In the genomic region with DNA sequence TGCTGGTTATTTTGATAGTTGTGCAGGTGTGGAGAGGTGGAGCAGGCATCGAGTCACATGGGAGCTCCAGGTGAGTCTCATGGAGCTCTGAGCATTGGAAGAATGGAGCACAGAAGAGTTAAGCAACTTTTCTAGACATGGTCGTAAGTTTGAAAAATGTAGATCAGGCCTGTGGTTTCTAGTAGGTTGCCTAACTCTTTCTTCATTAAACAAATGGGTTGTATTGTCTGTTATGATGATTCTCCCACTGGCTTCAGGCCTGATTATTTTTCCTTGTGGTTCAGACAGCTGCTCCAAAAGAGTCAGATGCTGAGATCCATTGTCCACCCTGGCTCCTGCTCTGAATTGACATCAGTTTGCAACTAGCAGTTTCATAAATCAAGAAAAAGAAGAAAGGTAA, we compare ENCODE assay signal across 13 cellular contexts.
DNase-seq lines count a peak whose midpoint lies in the region; ATAC-seq and TF ChIP-seq lines count a peak whose summit lies in the region.
"Had no signal": no experiment of that assay in that cellular context is flagged by ENCODE, and none has a peak within 500 bp of the region (broad histone marks: within the 10 kb centered on the region; RNA-seq: fewer than 3 reads in every experiment).

No MANE protein-coding gene starts in this region.

- H3K4me3 Mint-ChIP-seq in MCF 10A (ENCODE audit: unreplicated experiment) (no peak overlapping the region), Caco-2 (ENCODE audit: unreplicated experiment) (no peak overlapping the region)
- H3K4me3 Mint-ChIP-seq: activated CD8-positive, alpha-beta memory T cell treated with anti-CD3 and anti-CD28 coated beads, Interleukin-2, amount 10 ng/mL, durations not matched to agents 7 days and 5 days had no signal

- intact Hi-C loops in MCF 10A (cut with micrococcal nuclease) (loop anchor here (10.0 kb wide), 1 partner anchor 716 kb away; a partner anchor contains a TSS), lower lobe of right lung (cut with DNase I) (no loop called here), Caco-2 (cut with micrococcal nuclease; ENCODE audit: unreplicated experiment) (loop anchor here (2.0 kb wide), 1 partner anchor 46 kb away; no protein-coding TSS in a partner anchor), dorsolateral prefrontal cortex (cut with DNase I) (loop anchor here in 1 of 2 donors (10.0 kb wide), 2 partner anchors 276 to 1116 kb away; a partner anchor contains a TSS), right lobe of liver (cut with DNase I) (loop anchor here in 1 of 2 donors (10.0 kb wide), 1 partner anchor 436 kb away; no protein-coding TSS in a partner anchor)

- H3K27me3 ChIP-seq in lower lobe of right lung (ENCODE audit: low read depth): no peaks in the 10 kb centered on the region
- no peaks in the 10 kb centered on the region for H3K27me3 ChIP-seq in Caco-2 (replicated peaks; ENCODE audit: control insufficient read depth, insufficient read depth, low read length)
- H3K27me3 ChIP-seq in dorsolateral prefrontal cortex: no peaks in the 10 kb centered on the region
- no peaks in the 10 kb centered on the region for H3K27me3 ChIP-seq in right lobe of liver

- H3K27ac Mint-ChIP-seq in MCF 10A (ENCODE audit: low read depth, unreplicated experiment) (peak overlapping the region; percentile 84), Caco-2 (ENCODE audit: unreplicated experiment) (no peak overlapping the region)

- BruUV-seq in MCF 10A (replicated peaks; lab: Mats Ljungman, UMichigan): no TSS peak
- no TSS peak for BruUV-seq in Caco-2 (replicated peaks; lab: Mats Ljungman, UMichigan)

- ATAC-seq in lower lobe of right lung (no peak), right lobe of liver (no peak)
- ATAC-seq: activated CD8-positive, alpha-beta memory T cell treated with anti-CD3 and anti-CD28 coated beads, Interleukin-2, amount 10 ng/mL, durations not matched to agents 7 days and 5 days had no signal

- 83% methylated on average over 2 of the region's 2 CpGs for WGBS in right lobe of liver (ENCODE audit: insufficient coverage, low coverage, low lambda C conversion rate, missing lambda C conversion rate)

- H3K4me1 ChIP-seq in lower lobe of right lung (peaks cover 29% of the 10 kb centered on the region), Caco-2 (no peaks in the 10 kb centered on the region), right lobe of liver (peaks cover 0 to 2% (median 0%) of the 10 kb centered on the region in 4 donors)
- H3K4me1 ChIP-seq: prostate gland had no signal

- H3K4me3 ChIP-seq in lower lobe of right lung (no peak overlapping the region), Caco-2 (ENCODE audit: low read depth, low read length) (no peak overlapping the region), dorsolateral prefrontal cortex (no peak overlapping the region), right lobe of liver (no peak overlapping the region)
- H3K4me3 ChIP-seq: prostate gland had no signal

- no peak for TF ChIP-seq POLR2A in right lobe of liver (IDR thresholded peaks at IDR 0.05)

- H3K36me3 ChIP-seq in KOPT-K1 (ENCODE audit: insufficient read depth, low read length) (no peaks in the 10 kb centered on the region), lower lobe of right lung (no peaks in the 10 kb centered on the region), Caco-2 (ENCODE audit: control insufficient read depth, insufficient read depth, low read length) (no peaks in the 10 kb centered on the region), right lobe of liver (no peaks in the 10 kb centered on the region)
- H3K36me3 ChIP-seq: prostate gland had no signal

- DNase-seq in AG20443 (ENCODE audit: low spot score) (peak; percentile 63), MCF 10A (ENCODE audit: unreplicated experiment) (peak; percentile 69), lower lobe of right lung (no peak), Caco-2 (no peak), NCI-H1105 (lab: John Stamatoyannopoulos, UW) (no peak), dorsolateral prefrontal cortex (no peak), right lobe of liver (no peak)
- DNase-seq: activated CD8-positive, alpha-beta memory T cell treated with anti-CD3 and anti-CD28 coated beads, Interleukin-2, amount 10 ng/mL, durations not matched to agents 7 days and 5 days; DMS 273 treated with DMSO at 0.1 percent for 48 hours; NCI-H1105 treated with DMSO at 0.1 percent for 48 hours; NCI-H82 had no signal

- H3K36me3 Mint-ChIP-seq in MCF 10A (ENCODE audit: insufficient read depth, unreplicated experiment) (no peaks in the 10 kb centered on the region), Caco-2 (ENCODE audit: insufficient read depth, unreplicated experiment) (no peaks in the 10 kb centered on the region)
- H3K36me3 Mint-ChIP-seq: activated CD8-positive, alpha-beta memory T cell treated with anti-CD3 and anti-CD28 coated beads, Interleukin-2, amount 10 ng/mL, durations not matched to agents 7 days and 5 days had no signal

- H3K9me3 Mint-ChIP-seq in MCF 10A (ENCODE audit: unreplicated experiment) (no peaks in the 10 kb centered on the region), Caco-2 (ENCODE audit: unreplicated experiment) (no peaks in the 10 kb centered on the region)

- POLR2A ChIA-PET in MCF 10A (lab: Yijun Ruan, JAX): interaction anchor here (0.5 to 2.3 kb wide), 8 partner anchors 18 to 1073 kb away, joined by 3 to 9 read pairs (median 5); no protein-coding TSS in a partner anchor
- POLR2A ChIA-PET in Caco-2 (lab: Charles Lee): no interaction called here

- CTCF ChIA-PET in MCF 10A (lab: Yijun Ruan, JAX): interaction anchor here (0.6 to 1.9 kb wide), 6 partner anchors 9 to 479 kb away, joined by 3 to 6 read pairs (median 4); no protein-coding TSS in a partner anchor
- CTCF ChIA-PET in Caco-2 (lab: Charles Lee): no interaction called here

- no peak for TF ChIP-seq CTCF in MCF 10A (IDR thresholded peaks at IDR 0.05; ENCODE audit: unreplicated experiment)
- TF ChIP-seq CTCF in lower lobe of right lung (IDR thresholded peaks at IDR 0.05): no peak
- no peak for TF ChIP-seq CTCF in Caco-2 (IDR thresholded peaks at IDR 0.05; ENCODE audit: insufficient read depth in 1 of 2, low read depth in 1 of 2, low read length in 1 of 2, severe bottlenecking in 1 of 2, unreplicated experiment in 1 of 2)
- no peak for TF ChIP-seq CTCF in dorsolateral prefrontal cortex (IDR thresholded peaks at IDR 0.05 in 54 of 56, conservative IDR thresholded peaks at IDR 0.05 in 2 of 56; ENCODE audit: low read depth in 1 of 56, partially characterized antibody in 56 of 56)
- TF ChIP-seq CTCF in right lobe of liver (IDR thresholded peaks at IDR 0.05): no peak

- H3K4me1 Mint-ChIP-seq in MCF 10A (ENCODE audit: insufficient read depth, unreplicated experiment) (peaks cover 38% of the 10 kb centered on the region), Caco-2 (ENCODE audit: low read depth, unreplicated experiment) (no peaks in the 10 kb centered on the region)

- H3K27ac ChIP-seq in KOPT-K1 (ENCODE audit: low read depth, low read length, poor library complexity, severe bottlenecking) (peak overlapping the region; percentile 86), lower lobe of right lung (peak overlapping the region; percentile 22), dorsolateral prefrontal cortex (no peak overlapping the region), right lobe of liver (no peak overlapping the region)

- no peaks in the 10 kb centered on the region for H3K9me3 ChIP-seq in KOPT-K1 (ENCODE audit: insufficient read depth, low read length, poor library complexity, severe bottlenecking)
- no peaks in the 10 kb centered on the region for H3K9me3 ChIP-seq in lower lobe of right lung
- no peaks in the 10 kb centered on the region for H3K9me3 ChIP-seq in Caco-2
- H3K9me3 ChIP-seq in right lobe of liver: no peaks in the 10 kb centered on the region
- H3K9me3 ChIP-seq: prostate gland had no signal

- H3K27me3 Mint-ChIP-seq in MCF 10A (ENCODE audit: insufficient read depth, unreplicated experiment) (no peaks in the 10 kb centered on the region), Caco-2 (ENCODE audit: insufficient read depth, unreplicated experiment) (no peaks in the 10 kb centered on the region)
- H3K27me3 Mint-ChIP-seq: activated CD8-positive, alpha-beta memory T cell treated with anti-CD3 and anti-CD28 coated beads, Interleukin-2, amount 10 ng/mL, durations not matched to agents 7 days and 5 days had no signal

Comparison
In these comparisons a context has a peak if more than half of its experiments do, and no peak if none do; other contexts are left out.
1. DNase-seq: peak in AG20443 (single experiment) and MCF 10A (single experiment); none in lower lobe of right lung (single experiment), Caco-2 (0 of 2), NCI-H1105 (single experiment), dorsolateral prefrontal cortex (0 of 10) and right lobe of liver (0 of 3).
2. H3K27ac ChIP-seq: peak in KOPT-K1 (single experiment) and lower lobe of right lung (single experiment); none in dorsolateral prefrontal cortex (0 of 59) and right lobe of liver (0 of 3).